ENCODE assay signal across 23 cellular contexts in the genomic region with DNA sequence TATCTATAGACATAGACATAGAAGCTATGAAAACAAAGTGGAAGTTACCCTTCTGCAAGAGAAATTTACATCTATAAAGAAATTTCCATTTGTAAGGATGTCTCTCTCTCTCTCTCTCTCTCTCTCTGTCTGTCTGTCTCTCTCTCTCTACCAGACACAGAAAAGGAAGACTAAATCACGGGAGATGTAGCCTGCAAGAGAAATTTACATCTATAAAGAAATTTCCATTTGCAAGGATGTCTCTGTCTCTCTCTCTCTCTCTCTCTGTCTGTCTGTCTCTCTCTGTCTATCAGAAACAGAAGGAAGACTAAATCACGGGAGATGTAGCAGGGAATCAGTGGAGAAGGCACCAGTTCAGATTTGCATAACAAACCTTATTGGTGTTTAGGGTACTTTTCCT.
"Had no signal": no experiment of that assay in that cellular context is flagged by ENCODE, and none has a peak within 500 bp of the region (broad histone marks: within the 10 kb centered on the region; RNA-seq: fewer than 3 reads in every experiment).

No MANE protein-coding gene starts in this region.

- H3K4me3 ChIP-seq: breast epithelium had no signal

- ATAC-seq: activated CD8-positive, alpha-beta memory T cell treated with anti-CD3 and anti-CD28 coated beads, Interleukin-2, amount 10 ng/mL, durations not matched to agents 7 days and 5 days; T-helper 17 cell had no signal

- H3K9me3 Mint-ChIP-seq: activated B cell treated with CpG ODN at 0.5 μM for 24 hours; activated CD4-positive, alpha-beta T cell treated with anti-CD3 and anti-CD28 coated beads, Interleukin-2, amount 10 ng/mL, durations not matched to agents 24 days and 14 days; activated naive CD4-positive, alpha-beta T cell treated with anti-CD3 and anti-CD28 coated beads, Interleukin-2, amount 50 U/mL, for 24 hours; activated T-helper 1 cell treated with anti-CD3 and anti-CD28 coated beads, Interleukin-12 subunit alpha, Interleukin-12 subunit beta, Interleukin-2, Interleukin-4 antibody, amounts not matched to agents 30 ng/mL and 10 ng/mL and 1 ng/mL, durations not matched to agents 14 hours and 24 hours and 36 hours had no signal

- H3K27ac Mint-ChIP-seq: activated B cell treated with CpG ODN at 0.5 μM for 24 hours; activated CD4-positive, alpha-beta T cell treated with anti-CD3 and anti-CD28 coated beads, Interleukin-2, amount 10 ng/mL, durations not matched to agents 24 days and 14 days; activated CD8-positive, alpha-beta memory T cell treated with anti-CD3 and anti-CD28 coated beads, Interleukin-2, amount 10 ng/mL, durations not matched to agents 7 days and 5 days; activated naive CD4-positive, alpha-beta T cell treated with anti-CD3 and anti-CD28 coated beads, Interleukin-2, amount 50 U/mL, for 24 hours; activated T-cell treated with anti-CD3 and anti-CD28 coated beads, Interleukin-2, amount 50 U/mL, for 24 hours; activated T-helper 1 cell treated with anti-CD3 and anti-CD28 coated beads, Interleukin-12 subunit alpha, Interleukin-12 subunit beta, Interleukin-2, Interleukin-4 antibody, amounts not matched to agents 30 ng/mL and 10 ng/mL and 1 ng/mL, durations not matched to agents 14 hours and 24 hours and 36 hours; T-helper 17 cell had no signal

- H3K4me3 Mint-ChIP-seq: activated B cell treated with CpG ODN at 0.5 μM for 24 hours; activated CD4-positive, alpha-beta T cell treated with anti-CD3 and anti-CD28 coated beads, Interleukin-2, amount 10 ng/mL, durations not matched to agents 24 days and 14 days; activated CD8-positive, alpha-beta memory T cell treated with anti-CD3 and anti-CD28 coated beads, Interleukin-2, amount 10 ng/mL, durations not matched to agents 7 days and 5 days; activated naive CD4-positive, alpha-beta T cell treated with anti-CD3 and anti-CD28 coated beads, Interleukin-2, amount 50 U/mL, for 24 hours; activated T-cell treated with anti-CD3 and anti-CD28 coated beads, Interleukin-2, amount 50 U/mL, for 24 hours; activated T-helper 1 cell treated with anti-CD3 and anti-CD28 coated beads, Interleukin-12 subunit alpha, Interleukin-12 subunit beta, Interleukin-2, Interleukin-4 antibody, amounts not matched to agents 30 ng/mL and 10 ng/mL and 1 ng/mL, durations not matched to agents 14 hours and 24 hours and 36 hours; T-helper 17 cell had no signal

- H3K27ac ChIP-seq: breast epithelium had no signal

- H3K27me3 ChIP-seq: breast epithelium had no signal

- H3K36me3 ChIP-seq: breast epithelium had no signal

- H3K27me3 Mint-ChIP-seq: activated B cell treated with CpG ODN at 0.5 μM for 24 hours; activated CD4-positive, alpha-beta T cell treated with anti-CD3 and anti-CD28 coated beads, Interleukin-2, amount 10 ng/mL, durations not matched to agents 24 days and 14 days; activated CD8-positive, alpha-beta memory T cell treated with anti-CD3 and anti-CD28 coated beads, Interleukin-2, amount 10 ng/mL, durations not matched to agents 7 days and 5 days; activated naive CD4-positive, alpha-beta T cell treated with anti-CD3 and anti-CD28 coated beads, Interleukin-2, amount 50 U/mL, for 24 hours; activated T-cell treated with anti-CD3 and anti-CD28 coated beads, Interleukin-2, amount 50 U/mL, for 24 hours had no signal

- H3K36me3 Mint-ChIP-seq: activated CD8-positive, alpha-beta memory T cell treated with anti-CD3 and anti-CD28 coated beads, Interleukin-2, amount 10 ng/mL, durations not matched to agents 7 days and 5 days; activated naive CD4-positive, alpha-beta T cell treated with anti-CD3 and anti-CD28 coated beads, Interleukin-2, amount 50 U/mL, for 24 hours had no signal

- H3K4me1 Mint-ChIP-seq: activated B cell treated with CpG ODN at 0.5 μM for 24 hours; activated CD4-positive, alpha-beta T cell treated with anti-CD3 and anti-CD28 coated beads, Interleukin-2, amount 10 ng/mL, durations not matched to agents 24 days and 14 days; activated CD8-positive, alpha-beta memory T cell treated with anti-CD3 and anti-CD28 coated beads, Interleukin-2, amount 10 ng/mL, durations not matched to agents 7 days and 5 days; activated naive CD4-positive, alpha-beta T cell treated with anti-CD3 and anti-CD28 coated beads, Interleukin-2, amount 50 U/mL, for 24 hours; T-helper 17 cell had no signal

- DNase-seq: activated B cell treated with CpG ODN at 0.5 μM for 24 hours; activated CD4-positive, alpha-beta T cell treated with anti-CD3 and anti-CD28 coated beads for 1 hour; activated CD4-positive, alpha-beta T cell treated with anti-CD3 and anti-CD28 coated beads, Interleukin-2, amount 10 ng/mL, durations not matched to agents 24 days and 14 days; activated CD4-positive, alpha-beta T cell treated with anti-CD3 and anti-CD28 coated beads, Interleukin-2, amount 50 U/mL, for 48 hours; activated CD8-positive, alpha-beta memory T cell treated with anti-CD3 and anti-CD28 coated beads, Interleukin-2, amount 10 ng/mL, durations not matched to agents 7 days and 5 days; activated effector memory CD4-positive, alpha-beta T cell treated with Interleukin-2 at 50 U/mL for 16 hours; activated naive CD4-positive, alpha-beta T cell; activated T-cell treated with anti-CD3 and anti-CD28 coated beads, Interleukin-2, amount 50 U/mL, for 24 hours; aorta; central memory CD4-positive, alpha-beta T cell; NCI-H1092; NCI-H1417; NCI-H1930; NCI-H2171; NCI-H226; NCI-H526; NCI-H82; SIG-M5; T-helper 17 cell; T-helper 9 cell had no signal

- H3K4me1 ChIP-seq: breast epithelium had no signal

- H3K9me3 ChIP-seq: breast epithelium had no signal
